In the genomic region with DNA sequence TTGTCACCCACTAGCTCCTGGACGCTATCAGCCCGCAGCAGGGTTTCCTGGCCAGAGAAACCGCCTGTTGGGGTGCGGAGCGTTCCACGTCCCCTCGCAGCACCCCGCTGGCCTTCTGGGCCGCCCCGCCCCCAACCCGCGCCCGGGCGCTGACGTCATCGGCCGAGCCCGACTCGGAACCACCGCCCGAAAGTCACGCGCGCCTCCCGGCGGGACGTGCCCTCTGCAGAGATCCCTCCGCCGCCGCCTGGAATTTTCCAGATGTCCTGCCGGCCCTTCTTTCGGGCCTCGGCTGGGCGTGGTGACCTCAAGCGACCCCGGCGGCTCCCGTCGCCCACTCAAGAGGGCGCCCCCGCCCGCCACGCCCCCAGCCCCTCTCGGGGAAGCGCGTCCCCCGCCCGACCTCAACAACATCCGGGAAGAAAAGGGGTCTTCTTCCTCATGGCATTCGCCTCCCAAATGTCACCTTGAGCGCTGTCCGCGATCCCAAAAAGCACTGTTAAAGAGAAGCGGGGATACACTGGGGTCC, we compare ENCODE assay signal across 1 cellular context.
A peak's percentile ranks its signal among the peaks of the same experiment; 100 is the strongest.
TF ChIP-seq lines count a peak whose summit lies in the region.

No MANE protein-coding gene starts in this region.

TF ChIP-seq in HepG2, 621 proteins besides CTCF, POLR2A, EP300 and RAD21 (continued from another document and continues in another):
- TF ChIP-seq, protein P1, sequence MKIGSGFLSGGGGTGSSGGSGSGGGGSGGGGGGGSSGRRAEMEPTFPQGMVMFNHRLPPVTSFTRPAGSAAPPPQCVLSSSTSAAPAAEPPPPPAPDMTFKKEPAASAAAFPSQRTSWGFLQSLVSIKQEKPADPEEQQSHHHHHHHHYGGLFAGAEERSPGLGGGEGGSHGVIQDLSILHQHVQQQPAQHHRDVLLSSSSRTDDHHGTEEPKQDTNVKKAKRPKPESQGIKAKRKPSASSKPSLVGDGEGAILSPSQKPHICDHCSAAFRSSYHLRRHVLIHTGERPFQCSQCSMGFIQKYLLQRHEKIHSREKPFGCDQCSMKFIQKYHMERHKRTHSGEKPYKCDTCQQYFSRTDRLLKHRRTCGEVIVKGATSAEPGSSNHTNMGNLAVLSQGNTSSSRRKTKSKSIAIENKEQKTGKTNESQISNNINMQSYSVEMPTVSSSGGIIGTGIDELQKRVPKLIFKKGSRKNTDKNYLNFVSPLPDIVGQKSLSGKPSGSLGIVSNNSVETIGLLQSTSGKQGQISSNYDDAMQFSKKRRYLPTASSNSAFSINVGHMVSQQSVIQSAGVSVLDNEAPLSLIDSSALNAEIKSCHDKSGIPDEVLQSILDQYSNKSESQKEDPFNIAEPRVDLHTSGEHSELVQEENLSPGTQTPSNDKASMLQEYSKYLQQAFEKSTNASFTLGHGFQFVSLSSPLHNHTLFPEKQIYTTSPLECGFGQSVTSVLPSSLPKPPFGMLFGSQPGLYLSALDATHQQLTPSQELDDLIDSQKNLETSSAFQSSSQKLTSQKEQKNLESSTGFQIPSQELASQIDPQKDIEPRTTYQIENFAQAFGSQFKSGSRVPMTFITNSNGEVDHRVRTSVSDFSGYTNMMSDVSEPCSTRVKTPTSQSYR (CRISPR knock-in tag; IDR thresholded peaks at IDR 0.05; ENCODE audit: borderline replicate concordance) = peak; percentile 94
- TF ChIP-seq SSRP1 (CRISPR knock-in tag; IDR thresholded peaks at IDR 0.05) = no peak
- peak; percentile 6; the same call in 1 of the 2 replicates for TF ChIP-seq ZFX (CRISPR knock-in tag; IDR thresholded peaks at IDR 0.05; ENCODE audit: low read depth)
- TF ChIP-seq, protein P2, sequence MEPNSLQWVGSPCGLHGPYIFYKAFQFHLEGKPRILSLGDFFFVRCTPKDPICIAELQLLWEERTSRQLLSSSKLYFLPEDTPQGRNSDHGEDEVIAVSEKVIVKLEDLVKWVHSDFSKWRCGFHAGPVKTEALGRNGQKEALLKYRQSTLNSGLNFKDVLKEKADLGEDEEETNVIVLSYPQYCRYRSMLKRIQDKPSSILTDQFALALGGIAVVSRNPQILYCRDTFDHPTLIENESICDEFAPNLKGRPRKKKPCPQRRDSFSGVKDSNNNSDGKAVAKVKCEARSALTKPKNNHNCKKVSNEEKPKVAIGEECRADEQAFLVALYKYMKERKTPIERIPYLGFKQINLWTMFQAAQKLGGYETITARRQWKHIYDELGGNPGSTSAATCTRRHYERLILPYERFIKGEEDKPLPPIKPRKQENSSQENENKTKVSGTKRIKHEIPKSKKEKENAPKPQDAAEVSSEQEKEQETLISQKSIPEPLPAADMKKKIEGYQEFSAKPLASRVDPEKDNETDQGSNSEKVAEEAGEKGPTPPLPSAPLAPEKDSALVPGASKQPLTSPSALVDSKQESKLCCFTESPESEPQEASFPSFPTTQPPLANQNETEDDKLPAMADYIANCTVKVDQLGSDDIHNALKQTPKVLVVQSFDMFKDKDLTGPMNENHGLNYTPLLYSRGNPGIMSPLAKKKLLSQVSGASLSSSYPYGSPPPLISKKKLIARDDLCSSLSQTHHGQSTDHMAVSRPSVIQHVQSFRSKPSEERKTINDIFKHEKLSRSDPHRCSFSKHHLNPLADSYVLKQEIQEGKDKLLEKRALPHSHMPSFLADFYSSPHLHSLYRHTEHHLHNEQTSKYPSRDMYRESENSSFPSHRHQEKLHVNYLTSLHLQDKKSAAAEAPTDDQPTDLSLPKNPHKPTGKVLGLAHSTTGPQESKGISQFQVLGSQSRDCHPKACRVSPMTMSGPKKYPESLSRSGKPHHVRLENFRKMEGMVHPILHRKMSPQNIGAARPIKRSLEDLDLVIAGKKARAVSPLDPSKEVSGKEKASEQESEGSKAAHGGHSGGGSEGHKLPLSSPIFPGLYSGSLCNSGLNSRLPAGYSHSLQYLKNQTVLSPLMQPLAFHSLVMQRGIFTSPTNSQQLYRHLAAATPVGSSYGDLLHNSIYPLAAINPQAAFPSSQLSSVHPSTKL (CRISPR knock-in tag; IDR thresholded peaks at IDR 0.05) = peak; percentile 78
- TF ChIP-seq NR2F6 (IDR thresholded peaks at IDR 0.05) = no peak
- TF ChIP-seq NR2F6 (CRISPR knock-in tag; IDR thresholded peaks at IDR 0.05) = peak; percentile 80
- 0 out of 2 replicates have a peak, but pooled peaks have one; percentile 11 for TF ChIP-seq GTF2F1 (IDR thresholded peaks at IDR 0.05; ENCODE audit: low read length)
- TF ChIP-seq ZBTB38 (CRISPR knock-in tag; IDR thresholded peaks at IDR 0.05) = 0 out of 2 replicates have a peak, but pooled peaks have one; percentile 3
- TF ChIP-seq SMAD1 (CRISPR knock-in tag; IDR thresholded peaks at IDR 0.05; ENCODE audit: borderline replicate concordance, low read depth) = no peak
- TF ChIP-seq, protein P3, sequence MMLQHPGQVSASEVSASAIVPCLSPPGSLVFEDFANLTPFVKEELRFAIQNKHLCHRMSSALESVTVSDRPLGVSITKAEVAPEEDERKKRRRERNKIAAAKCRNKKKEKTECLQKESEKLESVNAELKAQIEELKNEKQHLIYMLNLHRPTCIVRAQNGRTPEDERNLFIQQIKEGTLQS (CRISPR knock-in tag; IDR thresholded peaks at IDR 0.05) = peak; percentile 96
- peak; percentile 55 for TF ChIP-seq ZBTB21 (CRISPR knock-in tag; IDR thresholded peaks at IDR 0.05)
- peak; percentile 8; the same call in 1 of the 2 replicates for TF ChIP-seq ZNF543 (CRISPR knock-in tag; IDR thresholded peaks at IDR 0.05)
- TF ChIP-seq ARNTL (CRISPR knock-in tag; IDR thresholded peaks at IDR 0.05) = peak; percentile 80; the same call in 1 of the 2 replicates
- peak; percentile 43; the same call in 1 of the 2 replicates for TF ChIP-seq SOX5 (CRISPR knock-in tag; IDR thresholded peaks at IDR 0.05; ENCODE audit: borderline replicate concordance)
- peak; percentile 34; the same call in 1 of the 2 replicates for TF ChIP-seq PPARG (CRISPR knock-in tag; conservative IDR thresholded peaks at IDR 0.05)
- TF ChIP-seq, protein P4, sequence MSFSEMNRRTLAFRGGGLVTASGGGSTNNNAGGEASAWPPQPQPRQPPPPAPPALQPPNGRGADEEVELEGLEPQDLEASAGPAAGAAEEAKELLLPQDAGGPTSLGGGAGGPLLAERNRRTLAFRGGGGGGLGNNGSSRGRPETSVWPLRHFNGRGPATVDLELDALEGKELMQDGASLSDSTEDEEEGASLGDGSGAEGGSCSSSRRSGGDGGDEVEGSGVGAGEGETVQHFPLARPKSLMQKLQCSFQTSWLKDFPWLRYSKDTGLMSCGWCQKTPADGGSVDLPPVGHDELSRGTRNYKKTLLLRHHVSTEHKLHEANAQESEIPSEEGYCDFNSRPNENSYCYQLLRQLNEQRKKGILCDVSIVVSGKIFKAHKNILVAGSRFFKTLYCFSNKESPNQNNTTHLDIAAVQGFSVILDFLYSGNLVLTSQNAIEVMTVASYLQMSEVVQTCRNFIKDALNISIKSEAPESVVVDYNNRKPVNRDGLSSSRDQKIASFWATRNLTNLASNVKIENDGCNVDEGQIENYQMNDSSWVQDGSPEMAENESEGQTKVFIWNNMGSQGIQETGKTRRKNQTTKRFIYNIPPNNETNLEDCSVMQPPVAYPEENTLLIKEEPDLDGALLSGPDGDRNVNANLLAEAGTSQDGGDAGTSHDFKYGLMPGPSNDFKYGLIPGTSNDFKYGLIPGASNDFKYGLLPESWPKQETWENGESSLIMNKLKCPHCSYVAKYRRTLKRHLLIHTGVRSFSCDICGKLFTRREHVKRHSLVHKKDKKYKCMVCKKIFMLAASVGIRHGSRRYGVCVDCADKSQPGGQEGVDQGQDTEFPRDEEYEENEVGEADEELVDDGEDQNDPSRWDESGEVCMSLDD (CRISPR knock-in tag; IDR thresholded peaks at IDR 0.05; ENCODE audit: borderline replicate concordance) = peak; percentile 99
- peak; percentile 28; the same call in 1 of the 2 replicates for TF ChIP-seq ZNF563 (CRISPR knock-in tag; IDR thresholded peaks at IDR 0.05)
- TF ChIP-seq, protein P5, sequence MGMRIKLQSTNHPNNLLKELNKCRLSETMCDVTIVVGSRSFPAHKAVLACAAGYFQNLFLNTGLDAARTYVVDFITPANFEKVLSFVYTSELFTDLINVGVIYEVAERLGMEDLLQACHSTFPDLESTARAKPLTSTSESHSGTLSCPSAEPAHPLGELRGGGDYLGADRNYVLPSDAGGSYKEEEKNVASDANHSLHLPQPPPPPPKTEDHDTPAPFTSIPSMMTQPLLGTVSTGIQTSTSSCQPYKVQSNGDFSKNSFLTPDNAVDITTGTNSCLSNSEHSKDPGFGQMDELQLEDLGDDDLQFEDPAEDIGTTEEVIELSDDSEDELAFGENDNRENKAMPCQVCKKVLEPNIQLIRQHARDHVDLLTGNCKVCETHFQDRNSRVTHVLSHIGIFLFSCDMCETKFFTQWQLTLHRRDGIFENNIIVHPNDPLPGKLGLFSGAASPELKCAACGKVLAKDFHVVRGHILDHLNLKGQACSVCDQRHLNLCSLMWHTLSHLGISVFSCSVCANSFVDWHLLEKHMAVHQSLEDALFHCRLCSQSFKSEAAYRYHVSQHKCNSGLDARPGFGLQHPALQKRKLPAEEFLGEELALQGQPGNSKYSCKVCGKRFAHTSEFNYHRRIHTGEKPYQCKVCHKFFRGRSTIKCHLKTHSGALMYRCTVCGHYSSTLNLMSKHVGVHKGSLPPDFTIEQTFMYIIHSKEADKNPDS (CRISPR knock-in tag; IDR thresholded peaks at IDR 0.05) = peak; percentile 6
- 0 out of 2 replicates have a peak, but pooled peaks have one; percentile 29 for TF ChIP-seq ZNF20 (CRISPR knock-in tag; IDR thresholded peaks at IDR 0.05)
- TF ChIP-seq GTF3A (CRISPR knock-in tag; conservative IDR thresholded peaks at IDR 0.05) = no peak
- TF ChIP-seq, protein P6, sequence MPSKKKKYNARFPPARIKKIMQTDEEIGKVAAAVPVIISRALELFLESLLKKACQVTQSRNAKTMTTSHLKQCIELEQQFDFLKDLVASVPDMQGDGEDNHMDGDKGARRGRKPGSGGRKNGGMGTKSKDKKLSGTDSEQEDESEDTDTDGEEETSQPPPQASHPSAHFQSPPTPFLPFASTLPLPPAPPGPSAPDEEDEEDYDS (CRISPR knock-in tag; IDR thresholded peaks at IDR 0.05) = 0 out of 2 replicates have a peak, but pooled peaks have one; percentile 12
- no peak for TF ChIP-seq ZNF780A (CRISPR knock-in tag; IDR thresholded peaks at IDR 0.05)
- TF ChIP-seq, protein P7, sequence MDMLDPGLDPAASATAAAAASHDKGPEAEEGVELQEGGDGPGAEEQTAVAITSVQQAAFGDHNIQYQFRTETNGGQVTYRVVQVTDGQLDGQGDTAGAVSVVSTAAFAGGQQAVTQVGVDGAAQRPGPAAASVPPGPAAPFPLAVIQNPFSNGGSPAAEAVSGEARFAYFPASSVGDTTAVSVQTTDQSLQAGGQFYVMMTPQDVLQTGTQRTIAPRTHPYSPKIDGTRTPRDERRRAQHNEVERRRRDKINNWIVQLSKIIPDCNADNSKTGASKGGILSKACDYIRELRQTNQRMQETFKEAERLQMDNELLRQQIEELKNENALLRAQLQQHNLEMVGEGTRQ (IDR thresholded peaks at IDR 0.05; ENCODE audit: low read depth, low read length) = no peak
- TF ChIP-seq, protein P7 (CRISPR knock-in tag; IDR thresholded peaks at IDR 0.05; ENCODE audit: borderline replicate concordance) = 0 out of 2 replicates have a peak, but pooled peaks have one; percentile 24
- 0 out of 2 replicates have a peak, but pooled peaks have one; percentile 31 for TF ChIP-seq KDM5A (IDR thresholded peaks at IDR 0.05; ENCODE audit: borderline replicate concordance, low read length)
- TF ChIP-seq, protein P8, sequence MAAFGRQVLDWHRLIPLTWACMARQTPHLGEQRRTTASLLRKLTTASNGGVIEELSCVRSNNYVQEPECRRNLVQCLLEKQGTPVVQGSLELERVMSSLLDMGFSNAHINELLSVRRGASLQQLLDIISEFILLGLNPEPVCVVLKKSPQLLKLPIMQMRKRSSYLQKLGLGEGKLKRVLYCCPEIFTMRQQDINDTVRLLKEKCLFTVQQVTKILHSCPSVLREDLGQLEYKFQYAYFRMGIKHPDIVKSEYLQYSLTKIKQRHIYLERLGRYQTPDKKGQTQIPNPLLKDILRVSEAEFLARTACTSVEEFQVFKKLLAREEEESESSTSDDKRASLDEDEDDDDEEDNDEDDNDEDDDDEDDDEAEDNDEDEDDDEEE (CRISPR knock-in tag; IDR thresholded peaks at IDR 0.05) = 0 out of 2 replicates have a peak, but pooled peaks have one; percentile 76
- TF ChIP-seq, protein P9, sequence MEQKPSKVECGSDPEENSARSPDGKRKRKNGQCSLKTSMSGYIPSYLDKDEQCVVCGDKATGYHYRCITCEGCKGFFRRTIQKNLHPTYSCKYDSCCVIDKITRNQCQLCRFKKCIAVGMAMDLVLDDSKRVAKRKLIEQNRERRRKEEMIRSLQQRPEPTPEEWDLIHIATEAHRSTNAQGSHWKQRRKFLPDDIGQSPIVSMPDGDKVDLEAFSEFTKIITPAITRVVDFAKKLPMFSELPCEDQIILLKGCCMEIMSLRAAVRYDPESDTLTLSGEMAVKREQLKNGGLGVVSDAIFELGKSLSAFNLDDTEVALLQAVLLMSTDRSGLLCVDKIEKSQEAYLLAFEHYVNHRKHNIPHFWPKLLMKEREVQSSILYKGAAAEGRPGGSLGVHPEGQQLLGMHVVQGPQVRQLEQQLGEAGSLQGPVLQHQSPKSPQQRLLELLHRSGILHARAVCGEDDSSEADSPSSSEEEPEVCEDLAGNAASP (CRISPR knock-in tag; IDR thresholded peaks at IDR 0.05; ENCODE audit: borderline replicate concordance) = peak; percentile 99
- TF ChIP-seq ATF7 (IDR thresholded peaks at IDR 0.05) = peak; percentile 99
- TF ChIP-seq ATF7 (CRISPR knock-in tag; IDR thresholded peaks at IDR 0.05) = peak; percentile 98
- TF ChIP-seq, protein P10, sequence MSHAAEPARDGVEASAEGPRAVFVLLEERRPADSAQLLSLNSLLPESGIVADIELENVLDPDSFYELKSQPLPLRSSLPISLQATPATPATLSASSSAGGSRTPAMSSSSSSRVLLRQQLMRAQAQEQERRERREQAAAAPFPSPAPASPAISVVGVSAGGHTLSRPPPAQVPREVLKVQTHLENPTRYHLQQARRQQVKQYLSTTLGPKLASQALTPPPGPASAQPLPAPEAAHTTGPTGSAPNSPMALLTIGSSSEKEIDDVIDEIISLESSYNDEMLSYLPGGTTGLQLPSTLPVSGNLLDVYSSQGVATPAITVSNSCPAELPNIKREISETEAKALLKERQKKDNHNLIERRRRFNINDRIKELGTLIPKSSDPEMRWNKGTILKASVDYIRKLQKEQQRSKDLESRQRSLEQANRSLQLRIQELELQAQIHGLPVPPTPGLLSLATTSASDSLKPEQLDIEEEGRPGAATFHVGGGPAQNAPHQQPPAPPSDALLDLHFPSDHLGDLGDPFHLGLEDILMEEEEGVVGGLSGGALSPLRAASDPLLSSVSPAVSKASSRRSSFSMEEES (CRISPR knock-in tag; IDR thresholded peaks at IDR 0.05) = peak; percentile 99
- peak; percentile 67 for TF ChIP-seq BCL6 (CRISPR knock-in tag; IDR thresholded peaks at IDR 0.05)
- no peak for TF ChIP-seq ZMYM3 (CRISPR knock-in tag; IDR thresholded peaks at IDR 0.05)
- no peak for TF ChIP-seq GABPA (IDR thresholded peaks at IDR 0.05; ENCODE audit: low read depth, low read length)
- no peak for TF ChIP-seq GABPA (CRISPR knock-in tag; IDR thresholded peaks at IDR 0.05; ENCODE audit: low read depth)
- TF ChIP-seq TBX2 (CRISPR knock-in tag; IDR thresholded peaks at IDR 0.05; ENCODE audit: borderline replicate concordance) = peak; percentile 31
- peak; percentile 59 for TF ChIP-seq ZNF607 (CRISPR knock-in tag; IDR thresholded peaks at IDR 0.05; ENCODE audit: borderline replicate concordance)
- no peak for TF ChIP-seq POGZ (CRISPR knock-in tag; IDR thresholded peaks at IDR 0.05)
